Comparison of ENCODE assay signal across 8 cellular contexts in genomic region chr17:77834170-77835115, GRCh38.
A peak's percentile ranks its signal among the peaks of the same experiment; 100 is the strongest.
DNase-seq lines count a peak whose midpoint lies in the region; ATAC-seq and TF ChIP-seq lines count a peak whose summit lies in the region.

No MANE protein-coding gene starts in this region.

- H3K27ac ChIP-seq in MM.1S (ENCODE audit: low read length) (no peak overlapping the region), dorsolateral prefrontal cortex (peak overlapping the region in 9 of 59 donors; percentile 7 to 59 (median 38))

- H3K27me3 Mint-ChIP-seq in natural killer cell treated with Interleukin-12 subunit alpha and Interleukin-12 subunit beta and Interleukin-15 and Interleukin-18, amount 100 ng/mL, for 72 hours: peaks cover 4 to 13% of the 10 kb centered on the region in 2 donors

- no peaks in the 10 kb centered on the region for H3F3A ChIP-seq in MM.1S (ENCODE audit: insufficient read depth, low read length)

- DNase-seq in ELR (ENCODE audit: low read depth) (peak; percentile 90), MM.1S (peak; percentile 58), dorsolateral prefrontal cortex (peak in 8 of 10 donors; percentile 47 to 85 (median 66)), stromal cell of bone marrow (ENCODE audit: low read depth) (peak; percentile 77), NCI-H1417 (lab: John Stamatoyannopoulos, UW) (no peak)
- peak; percentile 84 for DNase-seq in activated CD4-positive, alpha-beta T cell treated with anti-CD3 and anti-CD28 coated beads for 48 hours
- DNase-seq in natural killer cell treated with Interleukin-12 subunit alpha and Interleukin-12 subunit beta and Interleukin-15 and Interleukin-18, amount 100 ng/mL, for 72 hours (ENCODE audit: low spot score): peak; percentile 89

- H3K9ac ChIP-seq in MM.1S (ENCODE audit: low read length): no peak overlapping the region

- no peaks in the 10 kb centered on the region for H3K79me2 ChIP-seq in MM.1S (ENCODE audit: low read length)

- peaks cover 5% of the 10 kb centered on the region for H3K36me3 Mint-ChIP-seq in natural killer cell treated with Interleukin-12 subunit alpha and Interleukin-12 subunit beta and Interleukin-15 and Interleukin-18, amount 100 ng/mL, for 72 hours

- H3K36me3 ChIP-seq in MM.1S (replicated peaks; ENCODE audit: insufficient read depth, low read length): no peaks in the 10 kb centered on the region

- peaks cover 45 to 48% of the 10 kb centered on the region in 2 donors for H3K4me1 Mint-ChIP-seq in natural killer cell treated with Interleukin-12 subunit alpha and Interleukin-12 subunit beta and Interleukin-15 and Interleukin-18, amount 100 ng/mL, for 72 hours (ENCODE audit: low read depth in 2 of 2)

- peak; percentile 82 for ATAC-seq in natural killer cell treated with Interleukin-12 subunit alpha and Interleukin-12 subunit beta and Interleukin-15 and Interleukin-18, amount 100 ng/mL, for 72 hours
- ATAC-seq in GM19324 (IDR thresholded peaks at IDR 0.05; ENCODE audit: low FRiP score, unreplicated experiment): no peak

- H3K9me3 ChIP-seq in MM.1S (replicated peaks; ENCODE audit: insufficient read depth, low read length): no peaks in the 10 kb centered on the region

- TF ChIP-seq CTCF in MM.1S (IDR thresholded peaks at IDR 0.05; ENCODE audit: low read length) (no peak), dorsolateral prefrontal cortex (IDR thresholded peaks at IDR 0.05 in 54 of 56, conservative IDR thresholded peaks at IDR 0.05 in 2 of 56; ENCODE audit: low read depth in 1 of 56, partially characterized antibody in 56 of 56) (no peak)

- H3K4me3 ChIP-seq in MM.1S (ENCODE audit: low read length) (no peak overlapping the region), dorsolateral prefrontal cortex (no peak overlapping the region)

- H4K20me1 ChIP-seq in MM.1S (ENCODE audit: insufficient read depth, low read length): no peaks in the 10 kb centered on the region

- no peaks in the 10 kb centered on the region for H3K9me2 ChIP-seq in MM.1S (replicated peaks; ENCODE audit: insufficient read depth, low read length)

- no peak overlapping the region for H2AFZ ChIP-seq in MM.1S (ENCODE audit: low read length)

- peak overlapping the region; percentile 32 for H3K4me2 ChIP-seq in MM.1S (ENCODE audit: low read depth, low read length)

- H3K9me3 Mint-ChIP-seq in natural killer cell treated with Interleukin-12 subunit alpha and Interleukin-12 subunit beta and Interleukin-15 and Interleukin-18, amount 100 ng/mL, for 72 hours: no peaks in the 10 kb centered on the region

- H3K4me3 Mint-ChIP-seq in natural killer cell treated with Interleukin-12 subunit alpha and Interleukin-12 subunit beta and Interleukin-15 and Interleukin-18, amount 100 ng/mL, for 72 hours: peak overlapping the region; percentile 56

- H3K4me1 ChIP-seq in MM.1S (ENCODE audit: low read length): peaks cover 12% of the 10 kb centered on the region; the same call in 1 of the 2 replicates

- peak overlapping the region; percentile 46 to 74 for H3K27ac Mint-ChIP-seq in natural killer cell treated with Interleukin-12 subunit alpha and Interleukin-12 subunit beta and Interleukin-15 and Interleukin-18, amount 100 ng/mL, for 72 hours

- H3K27me3 ChIP-seq in MM.1S (replicated peaks; ENCODE audit: insufficient read depth, low read length): peaks cover 70% of the 10 kb centered on the region
- H3K27me3 ChIP-seq in dorsolateral prefrontal cortex: no peaks in the 10 kb centered on the region

- intact Hi-C loops in dorsolateral prefrontal cortex (cut with DNase I): loop anchor here in 1 of 2 donors (5.0 kb wide), 1 partner anchor 118 kb away; no protein-coding TSS in a partner anchor

Comparison
In these comparisons a context has a peak if more than half of its experiments do, and no peak if none do; other contexts are left out.
1. DNase-seq: peak in ELR (single experiment), MM.1S (single experiment), activated CD4-positive, alpha-beta T cell treated with anti-CD3 and anti-CD28 coated beads for 48 hours (single experiment), dorsolateral prefrontal cortex (8 of 10), natural killer cell treated with Interleukin-12 subunit alpha and Interleukin-12 subunit beta and Interleukin-15 and Interleukin-18, amount 100 ng/mL, for 72 hours (single experiment) and stromal cell of bone marrow (single experiment); none in NCI-H1417 (0 of 3).